In the genomic region with DNA sequence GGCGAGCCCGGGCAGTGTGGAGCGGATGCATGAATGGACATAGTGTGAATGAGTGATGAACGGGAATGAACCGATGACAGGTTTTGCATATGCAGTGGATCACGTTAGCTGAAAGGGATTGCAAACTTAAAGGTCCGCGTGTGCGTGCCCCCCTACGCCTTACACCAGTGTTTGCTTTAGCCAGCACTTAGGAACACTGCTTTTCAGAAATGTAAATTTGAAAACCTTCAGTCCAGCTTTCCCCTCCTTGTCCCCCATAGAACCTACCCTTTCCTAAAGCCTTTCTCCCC, we compare ENCODE assay signal across 8 cellular contexts. TPM values are rescaled to one million over a fixed set of nuclear protein-coding genes. Genes with fewer than 3 reads are reported as not detected.
DNase-seq lines count a peak whose midpoint lies in the region; ATAC-seq, FAIRE-seq and TF ChIP-seq lines count a peak whose summit lies in the region.

No MANE protein-coding gene starts in this region.

- CTCF ChIA-PET in A549 (lab: Yijun Ruan, JAX): interaction anchor here (1.2 to 2.0 kb wide), 3 partner anchors 37 to 42 kb away, joined by 3 to 7 read pairs (median 7); no protein-coding TSS in a partner anchor

- TF ChIP-seq CTCF in A549 (IDR thresholded peaks at IDR 0.05): no peak
- TF ChIP-seq CTCF in gastroesophageal sphincter (IDR thresholded peaks at IDR 0.05): no peak

- H3K4me3 Mint-ChIP-seq in T-helper 17 cell: peak overlapping the region; percentile 93

- H3K4me3 ChIP-seq in A549 (peak overlapping the region; percentile 75), gastroesophageal sphincter (peak overlapping the region; percentile 38 to 70), small intestine (ENCODE audit: low read depth in 1 of 2, low read length in 2 of 2) (peak overlapping the region; percentile 37 to 59)

- DNase-seq in A549 (ENCODE audit: low read depth in 1 of 2, low spot score in 1 of 2) (peak in 1 of 2 experiments; percentile 31), T-helper 17 cell (no peak), small intestine (no peak), glomerular visceral epithelial cell (ENCODE audit: extremely low spot score) (no peak), HK-2 (ENCODE audit: unreplicated experiment) (no peak)

- peaks cover 44% of the 10 kb centered on the region for H3K4me1 ChIP-seq in A549
- H3K4me1 ChIP-seq in gastroesophageal sphincter: peaks cover 0 to 35% (median 13%) of the 10 kb centered on the region in 3 donors
- peaks cover 0 to 3% of the 10 kb centered on the region in 2 donors for H3K4me1 ChIP-seq in small intestine (ENCODE audit: control insufficient read depth in 2 of 2, insufficient read depth in 1 of 2, low read depth in 1 of 2, low read length in 1 of 2)

- POLR2A ChIA-PET in A549 (lab: Yijun Ruan, JAX): interaction anchor here (1.2 to 2.2 kb wide), 6 partner anchors 9 to 61 kb away, joined by 3 to 12 read pairs (median 6); partner anchors contain the start of gene CEP78

- H3K27me3 Mint-ChIP-seq in T-helper 17 cell: no peaks in the 10 kb centered on the region

- TF ChIP-seq EP300 in A549 (IDR thresholded peaks at IDR 0.05): no peak
- no peak for TF ChIP-seq EP300 in gastroesophageal sphincter (IDR thresholded peaks at IDR 0.05)

- H3K9me3 ChIP-seq in A549 (no peaks in the 10 kb centered on the region), T-helper 17 cell (ENCODE audit: control insufficient read depth, low read length, poor library complexity, severe bottlenecking) (no peaks in the 10 kb centered on the region), gastroesophageal sphincter (no peaks in the 10 kb centered on the region), small intestine (ENCODE audit: control insufficient read depth, low read depth) (no peaks in the 10 kb centered on the region)

- no peaks in the 10 kb centered on the region for H3K36me3 Mint-ChIP-seq in T-helper 17 cell (ENCODE audit: low read depth)

- WGBS in A549 (ENCODE audit: missing lambda C conversion rate): under 1% methylated on average over 10 of the region's 10 CpGs
- 0 to 1% methylated on average over 6 to 7 of the region's 10 CpGs for WGBS in gastroesophageal sphincter (ENCODE audit: low coverage in 1 of 2), 2 donors
- WGBS in small intestine, 3 donors: 0 to 1% (median 1%) methylated on average over 10 of the region's 10 CpGs

- FAIRE-seq in A549 (lab: Jason Lieb, UNC) (no peak), small intestine (lab: Jason Lieb, UNC) (no peak)

- H3K4me1 Mint-ChIP-seq in T-helper 17 cell: peaks cover 22% of the 10 kb centered on the region

- H3K27ac Mint-ChIP-seq in T-helper 17 cell: no peak overlapping the region

- no peak for TF ChIP-seq POLR2A in A549 (IDR thresholded peaks at IDR 0.05; ENCODE audit: low read length)
- TF ChIP-seq POLR2A in gastroesophageal sphincter (IDR thresholded peaks at IDR 0.05): no peak

- peak overlapping the region; percentile 83 for H3K4me2 ChIP-seq in A549

- H3K27ac ChIP-seq in A549 (peak overlapping the region; percentile 97 to 99), gastroesophageal sphincter (peak overlapping the region in 2 of 4 donors; percentile 81), small intestine (ENCODE audit: low read depth in 1 of 2, low read length in 1 of 2) (no peak overlapping the region)

- ATAC-seq in A549: peak in 1 of 2 experiments; percentile 31; a peak in 2 of 6 replicates
- peak; percentile 44 for ATAC-seq in GM21381 (IDR thresholded peaks at IDR 0.05; ENCODE audit: unreplicated experiment)
- ATAC-seq in T-helper 17 cell: no peak
- no peak for ATAC-seq in gastroesophageal sphincter
- ATAC-seq in GM18498 (IDR thresholded peaks at IDR 0.05; ENCODE audit: unreplicated experiment): no peak

- H3K36me3 ChIP-seq in gastroesophageal sphincter (no peaks in the 10 kb centered on the region), small intestine (ENCODE audit: control insufficient read depth in 2 of 2, insufficient read depth in 2 of 2, low read length in 2 of 2) (no peaks in the 10 kb centered on the region)

- TF ChIP-seq RAD21 in A549 (conservative IDR thresholded peaks at IDR 0.05 in 1 of 2, IDR thresholded peaks at IDR 0.05 in 1 of 2): no peak

- H3K27me3 ChIP-seq in gastroesophageal sphincter (no peaks in the 10 kb centered on the region), small intestine (ENCODE audit: control insufficient read depth in 2 of 2, insufficient read depth in 2 of 2, low read length in 2 of 2) (peaks cover 0 to 3% of the 10 kb centered on the region in 2 donors)

TF ChIP-seq in A549, 52 proteins besides CTCF, POLR2A, EP300 and RAD21:
- 0 out of 2 replicates have a peak, but pooled peaks have one; percentile 30 for TF ChIP-seq HOXB5 (CRISPR knock-in tag; IDR thresholded peaks at IDR 0.05)
- TF ChIP-seq NPAS2 (CRISPR knock-in tag; IDR thresholded peaks at IDR 0.05; ENCODE audit: borderline replicate concordance): no peak
TF ChIP-seq in A549: peak in this region for 1.

RNA-seq across cellular contexts. Expression of gene PSAT1, which starts 0.7 kb away (rescaled TPM):
- polyA plus RNA-seq in A549 (2011; rRNA removed) (383 and 529 TPM in 2 replicates), A549 (2017; fragmentation: RNase III; extraction: RNeasy Plus Mini Kit Qiagen cat#74134 plus additional on column Dnase treatment) (196 to 239 TPM (median 200 TPM) in 3 replicates), small intestine (100 to 1,000 TPM in 1 of 3 donors, 1 to 10 TPM in 2; 1.8 to 101 (median 3.0) TPM)
- polyA plus RNA-seq in A549 (2012; cell fraction: cytosol; rRNA removed): 164 and 182 TPM in 2 replicates
- 92.2 and 121 TPM in 2 replicates for polyA plus RNA-seq in A549 (2012; cell fraction: nucleus; rRNA removed)
- polyA minus RNA-seq in A549 (2011; rRNA and poly(A)+ RNA removed): 226 and 254 TPM in 2 replicates
- total RNA-seq in T-helper 17 cell (1 to 10 TPM; 1.5 to 1.6 TPM), gastroesophageal sphincter (1 to 10 TPM; 2.5 to 6.6 (median 4.3) TPM)

Comparison
In these comparisons a context has a peak if more than half of its experiments do, and no peak if none do; other contexts are left out.
1. H3K27ac ChIP-seq: peak in A549 (2 of 2); none in small intestine (0 of 2).
2. Peak in every context shown above with its lines, with median percentiles within 50 percentile points of each other: H3K4me3 ChIP-seq.